In genomic region chr6:87103977-87104601, GRCh38 we compare ENCODE assay signal across 24 cellular contexts. TPM values are rescaled to one million over a fixed set of nuclear protein-coding genes. Genes with fewer than 3 reads are reported as not detected.
"Had no signal": no experiment of that assay in that cellular context is flagged by ENCODE, and none has a peak within 500 bp of the region (broad histone marks: within the 10 kb centered on the region; RNA-seq: fewer than 3 reads in every experiment).

No MANE protein-coding gene starts in this region.

- H3K9me3 Mint-ChIP-seq: activated naive CD8-positive, alpha-beta T cell treated with anti-CD3 and anti-CD28 coated beads, Interleukin-2, amount 10 ng/mL, durations not matched to agents 7 days and 5 days; naive B cell had no signal

- ATAC-seq: left lung had no signal

- DNase-seq: activated naive CD8-positive, alpha-beta T cell treated with anti-CD3 and anti-CD28 coated beads, Interleukin-2, amount 10 ng/mL, durations not matched to agents 7 days and 5 days; amygdala; glutamatergic neuron; hippocampal formation; kidney glomerular epithelial cell; left lung; naive B cell; occipital lobe; posterior cingulate gyrus; sigmoid colon; stimulated activated CD4-positive, alpha-beta T cell treated with anti-CD3 and anti-CD28 coated beads, Interleukin-2, amount 100 ng/mL, for 48 hours; substantia nigra; T-helper 9 cell; tibial artery had no signal

- H3K4me2 ChIP-seq: smooth muscle cell had no signal

- H3K4me1 ChIP-seq: esophagus muscularis mucosa, sigmoid colon, tibial artery had no signal

- H3K36me3 ChIP-seq: esophagus muscularis mucosa, left lung, sigmoid colon, tibial artery had no signal

- H3K4me1 Mint-ChIP-seq: activated naive CD8-positive, alpha-beta T cell treated with anti-CD3 and anti-CD28 coated beads, Interleukin-2, amount 10 ng/mL, durations not matched to agents 7 days and 5 days had no signal

- H3K4me3 ChIP-seq: coronary artery, esophagus muscularis mucosa, left lung, lung, sigmoid colon, smooth muscle cell, tibial artery had no signal

- H3K36me3 Mint-ChIP-seq: activated naive CD8-positive, alpha-beta T cell treated with anti-CD3 and anti-CD28 coated beads, Interleukin-2, amount 10 ng/mL, durations not matched to agents 7 days and 5 days; naive B cell had no signal

- H3K4me3 Mint-ChIP-seq: activated naive CD8-positive, alpha-beta T cell treated with anti-CD3 and anti-CD28 coated beads, Interleukin-2, amount 10 ng/mL, durations not matched to agents 7 days and 5 days; naive B cell had no signal

- H3K9me3 ChIP-seq: esophagus muscularis mucosa, left lung, sigmoid colon, tibial artery had no signal

- H3K27ac Mint-ChIP-seq: activated naive CD8-positive, alpha-beta T cell treated with anti-CD3 and anti-CD28 coated beads, Interleukin-2, amount 10 ng/mL, durations not matched to agents 7 days and 5 days; naive B cell had no signal

- H3K27ac ChIP-seq: coronary artery, esophagus muscularis mucosa, left lung, sigmoid colon, tibial artery had no signal

- H3K27me3 ChIP-seq: esophagus muscularis mucosa, left lung, sigmoid colon, tibial artery had no signal

RNA-seq across cellular contexts. Expression of gene CGA, which starts 9.2 kb away (rescaled TPM):
- total RNA-seq: activated naive CD8-positive, alpha-beta T cell treated with anti-CD3 and anti-CD28 coated beads, Interleukin-2, amount 10 ng/mL, durations not matched to agents 7 days and 5 days; bronchial epithelial cell; esophagus muscularis mucosa; frontal cortex; left lung; lung; mesenteric fat pad; mucosa of gallbladder; occipital lobe; sigmoid colon; urinary bladder had no signal
- polyA plus RNA-seq: lung, neural cell, sigmoid colon, urinary bladder had no signal
